12 cellular contexts compared by ENCODE assay signal in genomic region chr20:53748176-53748575, GRCh38.
DNase-seq lines count a peak whose midpoint lies in the region; ATAC-seq and TF ChIP-seq lines count a peak whose summit lies in the region.
"Had no signal": no experiment of that assay in that cellular context is flagged by ENCODE, and none has a peak within 500 bp of the region (broad histone marks: within the 10 kb centered on the region; RNA-seq: fewer than 3 reads in every experiment).

No MANE protein-coding gene starts in this region.

- H3K27me3 ChIP-seq in OCI-LY1 (ENCODE audit: insufficient read depth, low read length) (no peaks in the 10 kb centered on the region), trophoblast cell (ENCODE audit: insufficient read depth, low read length) (no peaks in the 10 kb centered on the region)
- H3K27me3 ChIP-seq: dorsolateral prefrontal cortex, uterus had no signal

- no peak overlapping the region for H4K12ac ChIP-seq in trophoblast cell (ENCODE audit: low read depth, low read length)

- peak overlapping the region; percentile 82 for H2BK120ac ChIP-seq in trophoblast cell (ENCODE audit: insufficient read depth, low read length, poor library complexity)

- WGBS in trophoblast cell (ENCODE audit: extremely low coverage, insufficient coverage, insufficient read length), result no CpG with 5 or more reads among the region's 2 CpGs

- no peak overlapping the region for H3K9ac ChIP-seq in OCI-LY1 (ENCODE audit: low read length)
- H3K9ac ChIP-seq in trophoblast cell (ENCODE audit: low read length), result no peak overlapping the region

- H3F3A ChIP-seq in OCI-LY1 (ENCODE audit: insufficient read depth, low read length), result 0 out of 2 replicates have a peak, but pooled peaks cover 12% of the 10 kb centered on the region

- H3K4me3 ChIP-seq in OCI-LY1 (ENCODE audit: low read depth, low read length, poor library complexity, severe bottlenecking), result no peak overlapping the region
- H3K4me3 ChIP-seq in trophoblast cell (ENCODE audit: low read depth, low read length), result no peak overlapping the region
- H3K4me3 ChIP-seq: dorsolateral prefrontal cortex, uterus had no signal

- TF ChIP-seq CTCF in Calu3 (IDR thresholded peaks at IDR 0.05; ENCODE audit: unreplicated experiment) (no peak), OCI-LY1 (IDR thresholded peaks at IDR 0.05; ENCODE audit: low read length) (no peak)

- peaks cover 59% of the 10 kb centered on the region for H3K4me1 ChIP-seq in OCI-LY1 (ENCODE audit: insufficient read depth, low read length, severe bottlenecking)
- peaks cover 12% of the 10 kb centered on the region in 2 experiments for H3K4me1 ChIP-seq in trophoblast cell (ENCODE audit: control insufficient read depth in 1 of 2, insufficient read depth in 2 of 2, low read length in 2 of 2)
- H3K4me1 ChIP-seq: uterus had no signal

- BruUV-seq in Calu3 (replicated peaks; lab: Mats Ljungman, UMichigan), result no TSS peak

- no peaks in the 10 kb centered on the region for H3K9me3 ChIP-seq in OCI-LY1 (ENCODE audit: low read length)
- H3K9me3 ChIP-seq in trophoblast cell (ENCODE audit: insufficient read depth, low read depth, low read length), result no peaks in the 10 kb centered on the region
- H3K9me3 ChIP-seq: uterus had no signal

- intact Hi-C loops in Calu3 (cut with micrococcal nuclease; ENCODE audit: unreplicated experiment), result loop anchor here (10.0 kb wide), 1 partner anchor 317 kb away; no protein-coding TSS in a partner anchor

- H3K36me3 ChIP-seq in OCI-LY1 (ENCODE audit: insufficient read depth, low read length), result no peaks in the 10 kb centered on the region
- no peaks in the 10 kb centered on the region for H3K36me3 ChIP-seq in trophoblast cell (ENCODE audit: control insufficient read depth in 1 of 2, insufficient read depth in 2 of 2, low read length in 2 of 2)
- H3K36me3 ChIP-seq: uterus had no signal

- no peaks in the 10 kb centered on the region for H4K20me1 ChIP-seq in OCI-LY1 (ENCODE audit: insufficient read depth, low read length)

- H3K23ac ChIP-seq in trophoblast cell (ENCODE audit: low read length), result no peak overlapping the region

- ATAC-seq in HG03045 (IDR thresholded peaks at IDR 0.05; ENCODE audit: unreplicated experiment), result no peak

- peak overlapping the region; percentile 76 for H2BK5ac ChIP-seq in trophoblast cell (ENCODE audit: low read depth, low read length, poor library complexity)

- peak overlapping the region; percentile 56 for H2BK12ac ChIP-seq in trophoblast cell (ENCODE audit: low read length)

- H3K4me3 Mint-ChIP-seq in Calu3 (ENCODE audit: low read depth, unreplicated experiment), result no peak overlapping the region

- peak overlapping the region; percentile 28 for H3K27ac Mint-ChIP-seq in Calu3 (ENCODE audit: unreplicated experiment)

- H3K36me3 Mint-ChIP-seq in Calu3 (ENCODE audit: insufficient read depth, unreplicated experiment), result peaks cover 6% of the 10 kb centered on the region

- peak overlapping the region; percentile 58 for H4K91ac ChIP-seq in trophoblast cell (ENCODE audit: low read depth, low read length)

- no peaks in the 10 kb centered on the region for H3K9me2 ChIP-seq in OCI-LY1 (ENCODE audit: low read depth, low read length)

- H3K27ac ChIP-seq in OCI-LY1 (ENCODE audit: low read depth, low read length, poor library complexity, severe bottlenecking) (peak overlapping the region; percentile 90), epithelial cell of prostate (peak overlapping the region; percentile 91), trophoblast cell (ENCODE audit: low read depth, low read length) (peak overlapping the region; percentile 67)
- H3K27ac ChIP-seq: dorsolateral prefrontal cortex, uterus had no signal

- H3K14ac ChIP-seq in trophoblast cell (ENCODE audit: low read length), result peak overlapping the region; percentile 59

- no peaks in the 10 kb centered on the region for H3K9me3 Mint-ChIP-seq in Calu3 (ENCODE audit: low read depth, unreplicated experiment)

- DNase-seq in Calu3, result no peak
- no peak for DNase-seq in epithelial cell of prostate (ENCODE audit: low read depth, low spot score)
- peak; percentile 91 to 97 for DNase-seq in trophoblast cell
- no peak for DNase-seq in stimulated activated CD4-positive, alpha-beta T cell treated with anti-CD3 and anti-CD28 coated beads, Interleukin-4, amount 100 ng/mL, for 1 hour
- no peak for DNase-seq in NCI-H524 treated with DMSO at 0.1 percent for 48 hours (lab: John Stamatoyannopoulos, UW)
- DNase-seq: activated CD4-positive, alpha-beta T cell treated with anti-CD3 and anti-CD28 coated beads, Interleukin-2, amount 50 U/mL, for 4 hours; dorsolateral prefrontal cortex; midbrain; NCI-H1092; uterus had no signal

- H3K4me2 ChIP-seq in OCI-LY1 (ENCODE audit: low read length) (no peak overlapping the region), trophoblast cell (ENCODE audit: low read length) (no peak overlapping the region)

- no peak overlapping the region for H4K8ac ChIP-seq in trophoblast cell (ENCODE audit: low read depth, low read length)

- no peak overlapping the region for H3K4ac ChIP-seq in trophoblast cell (ENCODE audit: low read depth, low read length)

- H3K4me1 Mint-ChIP-seq in Calu3 (ENCODE audit: low read depth, unreplicated experiment), result peaks cover 51% of the 10 kb centered on the region

- CTCF ChIA-PET in Calu3 (lab: Charles Lee), result interaction anchor here (0.6 to 2.1 kb wide), 5 partner anchors 9 to 165 kb away, joined by 3 to 12 read pairs (median 3); no protein-coding TSS in a partner anchor

- H3K18ac ChIP-seq in trophoblast cell (ENCODE audit: low read length), result no peak overlapping the region

- peaks cover 18% of the 10 kb centered on the region for H3K79me1 ChIP-seq in trophoblast cell (ENCODE audit: low read length)

- H2AK5ac ChIP-seq in trophoblast cell (ENCODE audit: low read length), result peak overlapping the region; percentile 48

- no peak overlapping the region for H2AFZ ChIP-seq in OCI-LY1 (ENCODE audit: low read length)
- no peak overlapping the region for H2AFZ ChIP-seq in trophoblast cell (ENCODE audit: insufficient read depth, low read length, poor library complexity)

- no peaks in the 10 kb centered on the region for H3K79me2 ChIP-seq in OCI-LY1 (ENCODE audit: insufficient read depth, low read length)
- peaks cover 2% of the 10 kb centered on the region for H3K79me2 ChIP-seq in trophoblast cell (ENCODE audit: control insufficient read depth, insufficient read depth, low read length, poor library complexity)

- no peaks in the 10 kb centered on the region for H3K27me3 Mint-ChIP-seq in Calu3 (ENCODE audit: unreplicated experiment)

Comparison
In these comparisons a context has a peak if more than half of its experiments do, and no peak if none do; other contexts are left out.
1. DNase-seq: peak in trophoblast cell (2 of 2); none in Calu3 (single experiment), epithelial cell of prostate (single experiment), stimulated activated CD4-positive, alpha-beta T cell treated with anti-CD3 and anti-CD28 coated beads, Interleukin-4, amount 100 ng/mL, for 1 hour (single experiment) and NCI-H524 treated with DMSO at 0.1 percent for 48 hours (single experiment).
2. Peak in every context shown above with its lines, with median percentiles within 50 percentile points of each other: H3K27ac ChIP-seq.